ENCODE assay signal across 9 cellular contexts in genomic region chrX:154401045-154401799, GRCh38. TPM values are rescaled to one million over a fixed set of nuclear protein-coding genes. Genes with fewer than 3 reads are reported as not detected.
DNase-seq lines count a peak whose midpoint lies in the region; ATAC-seq and TF ChIP-seq lines count a peak whose summit lies in the region.
"Had no signal": no experiment of that assay in that cellular context is flagged by ENCODE, and none has a peak within 500 bp of the region (broad histone marks: within the 10 kb centered on the region; RNA-seq: fewer than 3 reads in every experiment).

No MANE protein-coding gene starts in this region.

- peak overlapping the region; percentile 100 for H3K4me3 Mint-ChIP-seq in activated T-helper 17 cell treated with anti-CD3 and anti-CD28 coated beads, Interleukin-2, amount 50 U/mL, for 72 hours
- H3K4me3 Mint-ChIP-seq in nephron = peak overlapping the region; percentile 66 to 74 (median 72)

- H2BK5ac ChIP-seq in IMR-90 (ENCODE audit: low read depth, low read length, poor library complexity, severe bottlenecking) = no peak overlapping the region

- peaks cover 21% of the 10 kb centered on the region for H3K36me3 ChIP-seq in IMR-90 (ENCODE audit: control insufficient read depth, insufficient read depth, low read length)

- no peak overlapping the region for H4K5ac ChIP-seq in IMR-90 (ENCODE audit: low read depth, low read length)

- no peak overlapping the region for H2AK5ac ChIP-seq in IMR-90 (ENCODE audit: low read depth, low read length)

- peaks cover 4 to 24% of the 10 kb centered on the region in 2 experiments; a peak in 3 of 4 replicates for H3K79me1 ChIP-seq in IMR-90 (ENCODE audit: low read depth in 1 of 2, low read length in 2 of 2)

- H3K36me3 Mint-ChIP-seq in activated T-helper 17 cell treated with anti-CD3 and anti-CD28 coated beads, Interleukin-2, amount 50 U/mL, for 72 hours (ENCODE audit: low read depth) = peaks cover 44% of the 10 kb centered on the region
- peaks cover 33% of the 10 kb centered on the region for H3K36me3 Mint-ChIP-seq in nephron (ENCODE audit: low read depth)

- DNase-seq in EH (ENCODE audit: low read depth) = peak; percentile 43
- DNase-seq in IMR-90 = peak; percentile 37
- DNase-seq in NCI-H1436 treated with DMSO at 0.1 percent for 48 hours (lab: John Stamatoyannopoulos, UW) = no peak
- DNase-seq in NCI-H345 treated with DMSO at 0.1 percent for 48 hours (lab: John Stamatoyannopoulos, UW; ENCODE audit: unreplicated experiment) = no peak
- DNase-seq: cerebellar nuclear complex, Peyer's patch had no signal

- H2AK9ac ChIP-seq in IMR-90 (replicated peaks; ENCODE audit: low read depth, low read length, poor library complexity) = peak overlapping the region; percentile 31

- 27% methylated on average over 3 of the region's 6 CpGs; no CpG with 5 or more reads in 1 of the 2 experiments for WGBS in IMR-90 (ENCODE audit: extremely low coverage in 2 of 2, insufficient read length in 1 of 2), 2 experiments

- no peak overlapping the region for H3K9ac ChIP-seq in IMR-90 (ENCODE audit: low read depth, low read length)

- dilution Hi-C loops in IMR-90 (cut with HindIII; ENCODE audit: low sequenced_read_pairs, unreplicated experiment) = no loop called here

- peak; percentile 94 for TF ChIP-seq POLR2A in IMR-90 (IDR thresholded peaks at IDR 0.05; ENCODE audit: low read depth, low read length)

- H3K4me1 ChIP-seq in IMR-90 (ENCODE audit: control insufficient read depth, insufficient read depth, low read length) = 0 out of 2 replicates have a peak, but pooled peaks cover 2% of the 10 kb centered on the region

- H3K56ac ChIP-seq in IMR-90 (ENCODE audit: extremely low read depth, insufficient read depth, low read length) = no peak overlapping the region

- H3K23ac ChIP-seq in IMR-90 (ENCODE audit: low read depth, low read length) = no peak overlapping the region

- H3K27me3 Mint-ChIP-seq in activated T-helper 17 cell treated with anti-CD3 and anti-CD28 coated beads, Interleukin-2, amount 50 U/mL, for 72 hours = no peaks in the 10 kb centered on the region
- H3K27me3 Mint-ChIP-seq in nephron (ENCODE audit: low read depth) = peaks cover 5% of the 10 kb centered on the region

- CTCF ChIA-PET in IMR-90 (lab: Yijun Ruan, JAX) = no interaction called here

- H2BK20ac ChIP-seq in IMR-90 (ENCODE audit: low read depth, low read length) = no peak overlapping the region

- no TSS peak for BruUV-seq in IMR-90 (replicated peaks; lab: Mats Ljungman, UMichigan)

- no peak overlapping the region for H4K91ac ChIP-seq in IMR-90 (ENCODE audit: insufficient read depth, low read depth, low read length)

- peaks cover 44% of the 10 kb centered on the region for H4K20me1 ChIP-seq in IMR-90 (ENCODE audit: insufficient read depth, low read length)

- peaks cover 5% of the 10 kb centered on the region for H3K4me1 Mint-ChIP-seq in activated T-helper 17 cell treated with anti-CD3 and anti-CD28 coated beads, Interleukin-2, amount 50 U/mL, for 72 hours
- H3K4me1 Mint-ChIP-seq in nephron = peaks cover 11% of the 10 kb centered on the region

- TF ChIP-seq CTCF in IMR-90 (conservative IDR thresholded peaks at IDR 0.05; ENCODE audit: low read depth, low read length) (no peak), nephron (IDR thresholded peaks at IDR 0.05; ENCODE audit: unreplicated experiment in 3 of 3) (no peak)

- H3K4me3 ChIP-seq in IMR-90 (ENCODE audit: insufficient read depth, low read depth, low read length) = no peak overlapping the region
- H3K4me3 ChIP-seq: Peyer's patch had no signal

- POLR2A ChIA-PET in IMR-90 (lab: Charles Lee; ENCODE audit: unreplicated experiment) = interaction anchor here (0.6 kb wide), 1 partner anchor 145 kb away, joined by 7 read pairs; no protein-coding TSS in a partner anchor

- intact Hi-C loops in IMR-90 (cut with micrococcal nuclease) = no loop called here

- no peak overlapping the region for H3K4me2 ChIP-seq in IMR-90 (ENCODE audit: low read depth, low read length)

- no peak overlapping the region for H2BK120ac ChIP-seq in IMR-90 (ENCODE audit: low read depth, low read length)

- H3K9me1 ChIP-seq in IMR-90 (ENCODE audit: insufficient read depth, low read length) = no peaks in the 10 kb centered on the region

- peak overlapping the region in 1 of 2 experiments; percentile 13; a peak in 2 of 4 replicates for H4K8ac ChIP-seq in IMR-90 (ENCODE audit: low read depth in 2 of 2, low read length in 2 of 2)

- H3K14ac ChIP-seq in IMR-90 (replicated peaks; ENCODE audit: low read depth, low read length) = no peak overlapping the region

- no peak overlapping the region for H3K4ac ChIP-seq in IMR-90 (ENCODE audit: low read depth, low read length)

- no peak overlapping the region for H3K27ac ChIP-seq in IMR-90 (ENCODE audit: insufficient read depth, low read length)
- H3K27ac ChIP-seq: Peyer's patch had no signal

- no peaks in the 10 kb centered on the region for H3K9me3 Mint-ChIP-seq in activated T-helper 17 cell treated with anti-CD3 and anti-CD28 coated beads, Interleukin-2, amount 50 U/mL, for 72 hours
- peaks cover 17% of the 10 kb centered on the region for H3K9me3 Mint-ChIP-seq in nephron

- TF ChIP-seq RAD21 in IMR-90 (IDR thresholded peaks at IDR 0.05; ENCODE audit: low read length) = no peak

- H3K9me3 ChIP-seq in IMR-90 (ENCODE audit: control insufficient read depth, insufficient read depth, low read length) = no peaks in the 10 kb centered on the region
- H3K9me3 ChIP-seq: Peyer's patch had no signal

- H3K18ac ChIP-seq in IMR-90 (ENCODE audit: low read depth, low read length) = no peak overlapping the region

- H2AFZ ChIP-seq in IMR-90 (replicated peaks; ENCODE audit: low read length, poor library complexity) = no peak overlapping the region

- ATAC-seq in IMR-90 (ENCODE audit: low read depth) (no peak), GM18873 (IDR thresholded peaks at IDR 0.05; ENCODE audit: low FRiP score, unreplicated experiment) (no peak)
- ATAC-seq in activated T-helper 17 cell treated with anti-CD3 and anti-CD28 coated beads, Interleukin-2, amount 50 U/mL, for 72 hours (replicated peaks) = no peak

- H2BK15ac ChIP-seq in IMR-90 (ENCODE audit: low read depth, low read length) = no peak overlapping the region

- in situ Hi-C loops in IMR-90 (cut with MboI; ENCODE audit: low sequenced_read_pairs) = no loop called here

- no peaks in the 10 kb centered on the region for H3K27me3 ChIP-seq in IMR-90 (ENCODE audit: control insufficient read depth, insufficient read depth, low read length)
- H3K27me3 ChIP-seq: Peyer's patch had no signal

- H3K27ac Mint-ChIP-seq in activated T-helper 17 cell treated with anti-CD3 and anti-CD28 coated beads, Interleukin-2, amount 50 U/mL, for 72 hours = no peak overlapping the region
- peak overlapping the region in 2 of 3 experiments; percentile 48 to 55 for H3K27ac Mint-ChIP-seq in nephron

TF ChIP-seq in IMR-90, 13 proteins besides CTCF, POLR2A, EP300 and RAD21:
- TF ChIP-seq USF2 (IDR thresholded peaks at IDR 0.05; ENCODE audit: low read depth, low read length) (no peak), MAZ (IDR thresholded peaks at IDR 0.05; ENCODE audit: borderline replicate concordance, low read depth, low read length) (peak; percentile 56; the same call in 1 of the 2 replicates), RFX5 (IDR thresholded peaks at IDR 0.05; ENCODE audit: low read depth, low read length) (no peak), FOS (IDR thresholded peaks at IDR 0.05; ENCODE audit: low read depth, low read length) (no peak), CEBPB (IDR thresholded peaks at IDR 0.05; ENCODE audit: low read depth, low read length) (no peak), RCOR1 (IDR thresholded peaks at IDR 0.05; ENCODE audit: insufficient replicate concordance, low read length) (no peak)

RNA-seq across cellular contexts. Expression of gene RPL10, which starts 3.0 kb away (rescaled TPM):
- 1,582 and 1,900 TPM in 2 replicates for total RNA-seq in IMR-90 (2012; rRNA removed)
- 4,696 and 7,467 TPM in 2 replicates for polyA plus RNA-seq in IMR-90 (2012; rRNA removed)
- 1,699 and 6,181 TPM in 2 replicates for polyA plus RNA-seq in IMR-90 (2012; cell fraction: cytosol; rRNA removed)
- polyA plus RNA-seq in IMR-90 (2012; cell fraction: nucleus; rRNA removed; ENCODE audit: low replicate concordance) = 2,396 and 4,012 TPM in 2 replicates
- 1,000 to 10,000 TPM; 1,604 to 1,651 TPM for total RNA-seq in activated T-helper 17 cell treated with anti-CD3 and anti-CD28 coated beads, Interleukin-2, amount 50 U/mL, for 72 hours

RNA-seq across cellular contexts. Expression of gene DNASE1L1, which starts 7.8 kb away (rescaled TPM):
- 42.5 and 51.4 TPM in 2 replicates for total RNA-seq in IMR-90 (2012; rRNA removed)
- 54.7 and 55.5 TPM in 2 replicates for polyA plus RNA-seq in IMR-90 (2012; rRNA removed)
- 29.9 and 61.9 TPM in 2 replicates for polyA plus RNA-seq in IMR-90 (2012; cell fraction: cytosol; rRNA removed)
- polyA plus RNA-seq in IMR-90 (2012; cell fraction: nucleus; rRNA removed; ENCODE audit: low replicate concordance) = 29.2 and 61.8 TPM in 2 replicates
- total RNA-seq in activated T-helper 17 cell treated with anti-CD3 and anti-CD28 coated beads, Interleukin-2, amount 50 U/mL, for 72 hours = 10 to 100 TPM; 13.9 to 16.7 TPM

RNA-seq across cellular contexts. Expression of gene TAFAZZIN, which starts 10.1 kb away (rescaled TPM):
- 4.4 and 4.8 TPM in 2 replicates for total RNA-seq in IMR-90 (2012; rRNA removed)
- 24.4 and 26.6 TPM in 2 replicates for polyA plus RNA-seq in IMR-90 (2012; rRNA removed)
- 11.7 and 12.2 TPM in 2 replicates for polyA plus RNA-seq in IMR-90 (2012; cell fraction: cytosol; rRNA removed)
- polyA plus RNA-seq in IMR-90 (2012; cell fraction: nucleus; rRNA removed; ENCODE audit: low replicate concordance) = 146 and 212 TPM in 2 replicates
- total RNA-seq in activated T-helper 17 cell treated with anti-CD3 and anti-CD28 coated beads, Interleukin-2, amount 50 U/mL, for 72 hours = 10 to 100 TPM; 39.3 to 40.8 TPM

RNA-seq across cellular contexts. Expression of gene EMD, which starts 22.1 kb away (rescaled TPM):
- 9.9 and 11.4 TPM in 2 replicates for total RNA-seq in IMR-90 (2012; rRNA removed)
- 68.8 and 80.6 TPM in 2 replicates for polyA plus RNA-seq in IMR-90 (2012; rRNA removed)
- polyA plus RNA-seq in IMR-90 (2012; cell fraction: cytosol; rRNA removed) = 53.8 and 120 TPM in 2 replicates
- polyA plus RNA-seq in IMR-90 (2012; cell fraction: nucleus; rRNA removed; ENCODE audit: low replicate concordance) = 118 and 134 TPM in 2 replicates
- 10 to 100 TPM; 86.5 to 87.5 TPM for total RNA-seq in activated T-helper 17 cell treated with anti-CD3 and anti-CD28 coated beads, Interleukin-2, amount 50 U/mL, for 72 hours

RNA-seq across cellular contexts. Expression of gene FLNA, which starts 26.8 kb away (rescaled TPM):
- 1,356 and 1,443 TPM in 2 replicates for total RNA-seq in IMR-90 (2012; rRNA removed)
- 1,357 and 1,435 TPM in 2 replicates for polyA plus RNA-seq in IMR-90 (2012; rRNA removed)
- polyA plus RNA-seq in IMR-90 (2012; cell fraction: cytosol; rRNA removed) = 639 and 1,121 TPM in 2 replicates
- polyA plus RNA-seq in IMR-90 (2012; cell fraction: nucleus; rRNA removed; ENCODE audit: low replicate concordance) = 2,032 and 4,690 TPM in 2 replicates
- 1,000 to 10,000 TPM; 1,274 to 1,383 TPM for total RNA-seq in activated T-helper 17 cell treated with anti-CD3 and anti-CD28 coated beads, Interleukin-2, amount 50 U/mL, for 72 hours

Comparison
In these comparisons a context has a peak if more than half of its experiments do, and no peak if none do; other contexts are left out.
1. DNase-seq: peak in EH (single experiment) and IMR-90 (single experiment); none in NCI-H1436 treated with DMSO at 0.1 percent for 48 hours (single experiment) and NCI-H345 treated with DMSO at 0.1 percent for 48 hours (single experiment).